Comparison of ENCODE assay signal across 27 cellular contexts in genomic region chr19:16836906-16837362, GRCh38. TPM values are rescaled to one million over a fixed set of nuclear protein-coding genes. Genes with fewer than 3 reads are reported as not detected.
A peak's percentile ranks its signal among the peaks of the same experiment; 100 is the strongest.
DNase-seq lines count a peak whose midpoint lies in the region; ATAC-seq and TF ChIP-seq lines count a peak whose summit lies in the region.
"Had no signal": no experiment of that assay in that cellular context is flagged by ENCODE, and none has a peak within 500 bp of the region (broad histone marks: within the 10 kb centered on the region; RNA-seq: fewer than 3 reads in every experiment).

No MANE protein-coding gene starts in this region.

- no peak for TF ChIP-seq CTCF in CD14-positive monocyte (IDR thresholded peaks at IDR 0.05)
- TF ChIP-seq CTCF in HEK293 (tag by site-specific recombination; IDR thresholded peaks at IDR 0.05), result no peak
- no peak for TF ChIP-seq CTCF in choroid plexus epithelial cell (conservative IDR thresholded peaks at IDR 0.05; ENCODE audit: low read depth, low read length)
- TF ChIP-seq CTCF in nephron progenitor cell (IDR thresholded peaks at IDR 0.05), result no peak

- H3K27me3 ChIP-seq in HAP-1 (ENCODE audit: low read depth), result no peaks in the 10 kb centered on the region
- H3K27me3 ChIP-seq: pancreas, suprapubic skin had no signal

- CTCF ChIA-PET in HEK293 (lab: Yijun Ruan, JAX), result interaction anchor here (1.2 to 1.3 kb wide), 2 partner anchors 58 to 122 kb away, joined by 3 to 4 read pairs; no protein-coding TSS in a partner anchor

- no peak overlapping the region for H3K27ac ChIP-seq in HEK293 (ENCODE audit: extremely low read depth, low read depth, low read length)
- H3K27ac ChIP-seq: C4-2B, lower lobe of right lung, pancreas, RWPE1, suprapubic skin had no signal

- H3K4me3 Mint-ChIP-seq in CD14-positive monocyte, result no peak overlapping the region
- H3K4me3 Mint-ChIP-seq in nephron progenitor cell, result peak overlapping the region; percentile 3
- no peak overlapping the region for H3K4me3 Mint-ChIP-seq in activated T-helper 2 cell treated with anti-CD3 and anti-CD28 coated beads, Interferon-gamma antibody, Interleukin-2, Interleukin-4, amounts not matched to agents 10 μg/mL and 5 μg/mL and 100 μg/mL, durations not matched to agents 14 hours and 24 hours and 36 hours (ENCODE audit: low read depth)

- intact Hi-C loops in CD14-positive monocyte (cut with micrococcal nuclease) (no loop called here), left colon (cut with DNase I, micrococcal nuclease) (no loop called here)
- intact Hi-C loops in activated T-helper 2 cell treated with anti-CD3 and anti-CD28 coated beads, Interferon-gamma antibody, Interleukin-2, Interleukin-4, amounts not matched to agents 10 μg/mL and 5 μg/mL and 100 μg/mL, durations not matched to agents 14 hours and 24 hours and 36 hours (cut with micrococcal nuclease), result no loop called here

- H3K9me3 Mint-ChIP-seq in CD14-positive monocyte, result peaks cover 0 to 1% (median 0%) of the 10 kb centered on the region in 7 donors
- no peaks in the 10 kb centered on the region for H3K9me3 Mint-ChIP-seq in nephron progenitor cell
- no peaks in the 10 kb centered on the region for H3K9me3 Mint-ChIP-seq in activated T-helper 2 cell treated with anti-CD3 and anti-CD28 coated beads, Interferon-gamma antibody, Interleukin-2, Interleukin-4, amounts not matched to agents 10 μg/mL and 5 μg/mL and 100 μg/mL, durations not matched to agents 14 hours and 24 hours and 36 hours

- H3K4me1 ChIP-seq in HEK293 (ENCODE audit: control insufficient read depth, insufficient read depth, low read length), result no peaks in the 10 kb centered on the region
- H3K4me1 ChIP-seq in HAP-1, result no peaks in the 10 kb centered on the region
- H3K4me1 ChIP-seq: pancreas had no signal

- H3K36me3 ChIP-seq in HEK293 (ENCODE audit: control insufficient read depth in 2 of 2, insufficient read depth in 1 of 2, low read length in 2 of 2) (peaks cover 21 to 93% of the 10 kb centered on the region in 2 experiments), HAP-1 (replicated peaks) (peaks cover 53% of the 10 kb centered on the region)

- no peak for DNase-seq in CD14-positive monocyte (ENCODE audit: low spot score)
- peak; percentile 14 for DNase-seq in choroid plexus epithelial cell (ENCODE audit: low read depth)
- peak; percentile 12 for DNase-seq in nephron progenitor cell
- DNase-seq in activated T-helper 2 cell treated with anti-CD3 and anti-CD28 coated beads, Interferon-gamma antibody, Interleukin-2, Interleukin-4, amounts not matched to agents 10 μg/mL and 5 μg/mL and 100 μg/mL, durations not matched to agents 14 hours and 24 hours and 36 hours (ENCODE audit: low spot score), result no peak
- no peak for DNase-seq in SW480 (ENCODE audit: low spot score)
- DNase-seq in left colon, result no peak
- no peak for DNase-seq in HAP-1 (ENCODE audit: low spot score in 2 of 2)
- DNase-seq: activated CD4-positive, alpha-beta T cell treated with anti-CD3 and anti-CD28 coated beads for 1 hour; activated CD8-positive, alpha-beta memory T cell treated with anti-CD3 and anti-CD28 coated beads for 24 hours; activated naive CD4-positive, alpha-beta T cell treated with anti-CD3 and anti-CD28 coated beads, Interleukin-2, amount 50 U/mL, for 16 hours; activated T-cell treated with anti-CD3 and anti-CD28 coated beads, Interleukin-2, amount 50 U/mL, for 48 hours; anterior cingulate cortex; Calu3; caudate nucleus; DMS79 treated with DMSO at 0.1 percent for 48 hours; lower lobe of right lung; mucosa of descending colon; NCI-H1436; NCI-H446; T-helper 1 cell had no signal

- H3K4me1 Mint-ChIP-seq in CD14-positive monocyte (peaks cover 37% of the 10 kb centered on the region), nephron progenitor cell (peaks cover 29% of the 10 kb centered on the region)
- peaks cover 3% of the 10 kb centered on the region for H3K4me1 Mint-ChIP-seq in activated T-helper 2 cell treated with anti-CD3 and anti-CD28 coated beads, Interferon-gamma antibody, Interleukin-2, Interleukin-4, amounts not matched to agents 10 μg/mL and 5 μg/mL and 100 μg/mL, durations not matched to agents 14 hours and 24 hours and 36 hours (ENCODE audit: low read depth)

- H3K4me3 ChIP-seq in HEK293 (ENCODE audit: low read depth, low read length) (no peak overlapping the region), choroid plexus epithelial cell (ENCODE audit: low read depth, low read length) (no peak overlapping the region), HAP-1 (no peak overlapping the region)
- H3K4me3 ChIP-seq: lower lobe of right lung, mucosa of descending colon, pancreas, suprapubic skin had no signal

- H3K27ac Mint-ChIP-seq in CD14-positive monocyte (peak overlapping the region in 6 of 7 donors; percentile 79 to 88 (median 84)), nephron progenitor cell (peak overlapping the region; percentile 78)
- H3K27ac Mint-ChIP-seq in activated T-helper 2 cell treated with anti-CD3 and anti-CD28 coated beads, Interferon-gamma antibody, Interleukin-2, Interleukin-4, amounts not matched to agents 10 μg/mL and 5 μg/mL and 100 μg/mL, durations not matched to agents 14 hours and 24 hours and 36 hours, result no peak overlapping the region

- H3K36me3 Mint-ChIP-seq in CD14-positive monocyte (peaks cover 77 to 97% of the 10 kb centered on the region in 2 donors), nephron progenitor cell (ENCODE audit: low read depth) (peaks cover 76% of the 10 kb centered on the region)
- peaks cover 42% of the 10 kb centered on the region for H3K36me3 Mint-ChIP-seq in activated T-helper 2 cell treated with anti-CD3 and anti-CD28 coated beads, Interferon-gamma antibody, Interleukin-2, Interleukin-4, amounts not matched to agents 10 μg/mL and 5 μg/mL and 100 μg/mL, durations not matched to agents 14 hours and 24 hours and 36 hours (ENCODE audit: low read depth)

- H3K27me3 Mint-ChIP-seq in CD14-positive monocyte (ENCODE audit: low read depth in 3 of 3) (peaks cover 0 to 2% (median 1%) of the 10 kb centered on the region in 3 donors), nephron progenitor cell (ENCODE audit: low read depth, poor library complexity) (no peaks in the 10 kb centered on the region)
- H3K27me3 Mint-ChIP-seq in activated T-helper 2 cell treated with anti-CD3 and anti-CD28 coated beads, Interferon-gamma antibody, Interleukin-2, Interleukin-4, amounts not matched to agents 10 μg/mL and 5 μg/mL and 100 μg/mL, durations not matched to agents 14 hours and 24 hours and 36 hours (ENCODE audit: low read depth), result no peaks in the 10 kb centered on the region

- POLR2A ChIA-PET in HEK293 (lab: Yijun Ruan, JAX), result interaction anchor here (0.5 to 0.6 kb wide), 2 partner anchors 525 to 590 kb away, joined by 3 read pairs; no protein-coding TSS in a partner anchor

- no peak for ATAC-seq in left colon

- H3K9me3 ChIP-seq in HEK293 (ENCODE audit: control insufficient read depth, insufficient read depth, low read depth, low read length) (no peaks in the 10 kb centered on the region), HAP-1 (no peaks in the 10 kb centered on the region)
- H3K9me3 ChIP-seq: lower lobe of right lung, mucosa of descending colon, pancreas, suprapubic skin had no signal

- in situ Hi-C loops in HAP-1 (cut with MboI; ENCODE audit: low sequenced_read_pairs), result no loop called here

TF ChIP-seq in HEK293, 187 proteins besides CTCF, POLR2A, EP300 and RAD21 (continues in another document):
- no peak for TF ChIP-seq ZNF768 (tag by site-specific recombination; IDR thresholded peaks at IDR 0.05)
- no peak for TF ChIP-seq ZBTB20 (tag by site-specific recombination; IDR thresholded peaks at IDR 0.05)
- TF ChIP-seq TRIM28 (IDR thresholded peaks at IDR 0.05; ENCODE audit: borderline replicate concordance, low read length), result no peak
- peak; percentile 63 for TF ChIP-seq ZFHX2 (tag by site-specific recombination; conservative IDR thresholded peaks at IDR 0.05)
- TF ChIP-seq ZNF132 (tag by site-specific recombination; IDR thresholded peaks at IDR 0.05; ENCODE audit: borderline replicate concordance), result no peak
- no peak for TF ChIP-seq ZNF398 (tag by site-specific recombination; IDR thresholded peaks at IDR 0.05)
- TF ChIP-seq ZNF211 (tag by site-specific recombination; IDR thresholded peaks at IDR 0.05; ENCODE audit: low read depth), result no peak
- TF ChIP-seq ZNF221 (tag by site-specific recombination; IDR thresholded peaks at IDR 0.05; ENCODE audit: borderline replicate concordance), result no peak
- TF ChIP-seq EGR2 (tag by site-specific recombination; IDR thresholded peaks at IDR 0.05; ENCODE audit: low read depth), result peak; percentile 86
- no peak for TF ChIP-seq ZNF155 (tag by site-specific recombination; IDR thresholded peaks at IDR 0.05)

RNA-seq across cellular contexts. Expression of gene SIN3B, which starts 7.7 kb away (rescaled TPM):
- polyA plus RNA-seq in CD14-positive monocyte, result 10 to 100 TPM in 1 of 2 donors, 1 to 10 TPM in 1; 7.2 to 10.2 TPM
- 40.3 and 40.5 TPM in 2 replicates for total RNA-seq in activated T-helper 2 cell treated with anti-CD3 and anti-CD28 coated beads, Interferon-gamma antibody, Interleukin-2, Interleukin-4, amounts not matched to agents 10 μg/mL and 5 μg/mL and 100 μg/mL, durations not matched to agents 14 hours and 24 hours and 36 hours
- total RNA-seq in left colon, result 10 to 100 TPM; 34.1 to 35.7 TPM

RNA-seq across cellular contexts. Expression of gene F2RL3, which starts 51.9 kb away (rescaled TPM):
- not detected for polyA plus RNA-seq in CD14-positive monocyte
- total RNA-seq in activated T-helper 2 cell treated with anti-CD3 and anti-CD28 coated beads, Interferon-gamma antibody, Interleukin-2, Interleukin-4, amounts not matched to agents 10 μg/mL and 5 μg/mL and 100 μg/mL, durations not matched to agents 14 hours and 24 hours and 36 hours, result not detected in 2 replicates
- total RNA-seq in left colon, result 1 to 10 TPM; 1.1 to 2.6 TPM
- total RNA-seq: Calu3, SK-MEL-5 had no signal
- polyA plus RNA-seq: neural cell had no signal

Comparison
In these comparisons a context has a peak if more than half of its experiments do, and no peak if none do; other contexts are left out.
1. DNase-seq: peak in choroid plexus epithelial cell (single experiment) and nephron progenitor cell (single experiment); none in CD14-positive monocyte (single experiment), activated T-helper 2 cell treated with anti-CD3 and anti-CD28 coated beads, Interferon-gamma antibody, Interleukin-2, Interleukin-4, amounts not matched to agents 10 μg/mL and 5 μg/mL and 100 μg/mL, durations not matched to agents 14 hours and 24 hours and 36 hours (single experiment), SW480 (single experiment), left colon (0 of 2) and HAP-1 (0 of 2).